Comparison of ENCODE assay signal across 8 cellular contexts in the genomic region with DNA sequence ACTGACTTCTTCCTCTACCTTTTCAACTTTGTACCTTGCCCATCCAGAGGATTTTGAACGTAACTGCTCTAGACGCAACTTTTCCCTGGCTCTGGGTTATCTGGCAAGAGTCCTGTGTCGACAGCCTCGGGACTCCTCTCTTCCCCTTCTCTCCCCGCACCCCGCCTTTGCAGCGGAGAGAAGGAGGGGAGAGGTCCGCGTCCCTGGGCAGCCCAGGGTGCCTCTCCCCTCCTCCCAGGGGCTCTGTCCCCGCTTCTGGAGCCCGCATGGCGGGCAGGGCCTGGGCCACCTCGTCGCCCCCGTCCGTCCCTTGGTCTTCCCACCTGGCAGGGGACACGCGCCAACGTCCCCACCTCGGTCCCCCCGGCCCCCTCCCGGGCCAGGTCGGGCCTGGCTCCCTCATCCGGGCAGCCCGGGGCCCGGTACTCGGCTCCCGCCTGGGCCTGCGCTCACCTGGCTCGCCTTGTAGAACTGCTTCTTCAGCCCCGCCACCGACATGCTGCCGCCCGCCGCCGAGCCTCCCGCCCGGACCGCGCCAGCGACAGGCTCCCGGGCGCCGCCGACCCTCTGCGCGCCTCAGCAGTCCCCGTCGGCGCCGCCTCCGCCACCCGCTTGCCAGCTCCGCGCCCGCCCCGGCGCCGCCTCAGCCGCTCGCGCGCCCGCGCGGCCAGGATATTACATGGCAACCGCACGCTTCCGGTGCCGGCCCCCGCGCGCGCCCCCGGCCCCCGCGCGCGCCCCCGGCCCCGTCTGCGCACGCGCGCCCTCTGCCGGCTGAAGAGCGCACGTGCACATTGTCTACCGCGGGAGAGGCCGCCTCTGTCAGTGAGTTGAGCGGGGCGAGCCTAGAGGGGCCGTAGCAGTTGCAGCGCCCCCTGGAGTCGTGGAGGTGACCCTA. TPM values are rescaled to one million over a fixed set of nuclear protein-coding genes. Genes with fewer than 3 reads are reported as not detected.
DNase-seq lines count a peak whose midpoint lies in the region; ATAC-seq, FAIRE-seq and TF ChIP-seq lines count a peak whose summit lies in the region.

A gene with protein sequence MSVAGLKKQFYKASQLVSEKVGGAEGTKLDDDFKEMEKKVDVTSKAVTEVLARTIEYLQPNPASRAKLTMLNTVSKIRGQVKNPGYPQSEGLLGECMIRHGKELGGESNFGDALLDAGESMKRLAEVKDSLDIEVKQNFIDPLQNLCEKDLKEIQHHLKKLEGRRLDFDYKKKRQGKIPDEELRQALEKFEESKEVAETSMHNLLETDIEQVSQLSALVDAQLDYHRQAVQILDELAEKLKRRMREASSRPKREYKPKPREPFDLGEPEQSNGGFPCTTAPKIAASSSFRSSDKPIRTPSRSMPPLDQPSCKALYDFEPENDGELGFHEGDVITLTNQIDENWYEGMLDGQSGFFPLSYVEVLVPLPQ (minus strand): TSS at position 677 of the 898 bp plus-strand sequence. CDS start 179 bp downstream, at position 498.

- TF ChIP-seq CTCF in GM12864 (IDR thresholded peaks at IDR 0.05; ENCODE audit: low read depth, low read length, missing control alignments) (peak; percentile 93), pancreas (IDR thresholded peaks at IDR 0.05) (peak; percentile 92 to 95 (median 92)), thyroid gland (IDR thresholded peaks at IDR 0.05) (peak in 4 of 6 experiments; percentile 91 to 100 (median 99))

- H3K36me3 Mint-ChIP-seq in activated naive CD4-positive, alpha-beta T cell treated with anti-CD3 and anti-CD28 coated beads, Interleukin-2, amount 50 U/mL, for 72 hours = peaks cover 30 to 46% of the 10 kb centered on the region in 2 donors

- H3K27me3 ChIP-seq in pancreas = no peaks in the 10 kb centered on the region
- H3K27me3 ChIP-seq in thyroid gland = no peaks in the 10 kb centered on the region

- 1% methylated on average over 52 to 96 of the region's 96 CpGs for WGBS in pancreas, 2 donors
- WGBS in thyroid gland, 2 donors = 0 to 1% methylated on average over 15 to 18 of the region's 96 CpGs

- H3K9me3 ChIP-seq in pancreas = no peaks in the 10 kb centered on the region
- no peaks in the 10 kb centered on the region for H3K9me3 ChIP-seq in thyroid gland

- peak within 1 kb of the TSS; percentile 78 to 88 (median 86) for H3K27ac ChIP-seq in pancreas
- H3K27ac ChIP-seq in thyroid gland = peak within 1 kb of the TSS; percentile 73 to 90 (median 84)

- DNase-seq in GM12864 (ENCODE audit: low read depth) (peak; percentile 75), NCI-H1092 (lab: John Stamatoyannopoulos, UW) (peak; percentile 88), SKM-1 (lab: John Stamatoyannopoulos, UW; ENCODE audit: unreplicated experiment) (peak; percentile 88), head of caudate nucleus (peak; percentile 89 to 97 (median 93)), pancreas (peak; percentile 82 to 96 (median 94)), thyroid gland (peak; percentile 93 to 94)
- DNase-seq in activated naive CD4-positive, alpha-beta T cell treated with anti-CD3 and anti-CD28 coated beads, Interleukin-2, amount 50 U/mL, for 72 hours (ENCODE audit: low spot score in 2 of 2) = peak; percentile 94 to 95

- H3K27ac Mint-ChIP-seq in activated naive CD4-positive, alpha-beta T cell treated with anti-CD3 and anti-CD28 coated beads, Interleukin-2, amount 50 U/mL, for 72 hours = peak within 1 kb of the TSS; percentile 94 to 96

- intact Hi-C loops in head of caudate nucleus (cut with DNase I) (loop anchor here (5.0 to 10.0 kb wide), 2 partner anchors 55 to 153 kb away; a partner anchor contains a TSS), pancreas (cut with DNase I) (no loop called here), thyroid gland (cut with DNase I) (loop anchor here (10.0 kb wide), 1 partner anchor 155 kb away; a partner anchor contains a TSS)

- ATAC-seq in HG02610 (IDR thresholded peaks at IDR 0.05; ENCODE audit: unreplicated experiment) (peak; percentile 53), pancreas (peak; percentile 70 to 78 (median 76))
- ATAC-seq in activated naive CD4-positive, alpha-beta T cell treated with anti-CD3 and anti-CD28 coated beads, Interleukin-2, amount 50 U/mL, for 72 hours = peak; percentile 69 to 70

- H3K9me3 Mint-ChIP-seq in activated naive CD4-positive, alpha-beta T cell treated with anti-CD3 and anti-CD28 coated beads, Interleukin-2, amount 50 U/mL, for 72 hours = no peaks in the 10 kb centered on the region

- H3K4me3 ChIP-seq in GM12864 (ENCODE audit: low read depth, low read length) = peak within 1 kb of the TSS; percentile 88
- H3K4me3 ChIP-seq in pancreas = peak within 1 kb of the TSS; percentile 89 to 97 (median 93)
- peak within 1 kb of the TSS; percentile 60 to 83 (median 74) for H3K4me3 ChIP-seq in thyroid gland (replicated peaks in 1 of 3)

- H3K36me3 ChIP-seq in pancreas (peaks cover 0 to 7% (median 0%) of the 10 kb centered on the region in 3 donors), thyroid gland (peaks cover 0 to 10% of the 10 kb centered on the region in 2 donors)

- no peak for FAIRE-seq in pancreas (lab: Jason Lieb, UNC)

- TF ChIP-seq POLR2A in thyroid gland (IDR thresholded peaks at IDR 0.05) = peak; percentile 66 to 88

- H3K4me1 ChIP-seq in pancreas (peaks cover 0 to 19% (median 11%) of the 10 kb centered on the region in 3 donors), thyroid gland (peaks cover 30 to 51% of the 10 kb centered on the region in 2 donors)

RNA-seq across cellular contexts. Expression of the gene that starts here (rescaled TPM):
- 10 to 100 TPM; 40.9 to 53.4 TPM for total RNA-seq in activated naive CD4-positive, alpha-beta T cell treated with anti-CD3 and anti-CD28 coated beads, Interleukin-2, amount 50 U/mL, for 72 hours
- total RNA-seq in pancreas (10 to 100 TPM; 25.9 to 31.1 (median 27.5) TPM), thyroid gland (10 to 100 TPM; 33.1 to 42.4 (median 36.7) TPM)
- polyA plus RNA-seq in pancreas = 10 to 100 TPM; 27.1 to 34.2 TPM

Comparison
In these comparisons a context has a peak if more than half of its experiments do, and no peak if none do; other contexts are left out.
1. Peak in every context shown above with its lines: DNase-seq, ATAC-seq, H3K4me3 ChIP-seq and H3K27ac ChIP-seq.
2. intact Hi-C loops: an anchor here in head of caudate nucleus (5.0 to 10.0 kb wide) and thyroid gland (10.0 kb wide); none called in pancreas.